27 cellular contexts compared by ENCODE assay signal in genomic region chr1:69572921-69573320, GRCh38. TPM values are rescaled to one million over a fixed set of nuclear protein-coding genes. Genes with fewer than 3 reads are reported as not detected.
"Had no signal": no experiment of that assay in that cellular context is flagged by ENCODE, and none has a peak within 500 bp of the region (broad histone marks: within the 10 kb centered on the region; RNA-seq: fewer than 3 reads in every experiment).

No MANE protein-coding gene starts in this region.

- H3K4me1 Mint-ChIP-seq: immature natural killer cell had no signal

- H3K4me1 ChIP-seq: parathyroid adenoma, prostate gland had no signal

- H3K4me3 ChIP-seq: coronary artery, gastroesophageal sphincter, left lung, lower lobe of right lung, prostate gland, spleen had no signal

- H2AFZ ChIP-seq: parathyroid adenoma had no signal

- H3K36me3 Mint-ChIP-seq: stimulated activated naive B cell treated with anti-CD40 and anti-IgM and Interleukin-4, amounts not matched to agents 10 μg/mL and 1 μg/mL and 100 μg/mL, for 72 hours had no signal

- H3K36me3 ChIP-seq: gastroesophageal sphincter, left lung, lower lobe of right lung, prostate gland, spleen had no signal

- H3K27ac Mint-ChIP-seq: endodermal cell; immature natural killer cell; memory B cell; natural killer cell treated with Interleukin-12 subunit alpha and Interleukin-12 subunit beta and Interleukin-15 and Interleukin-18, amount 100 ng/mL, for 72 hours; stimulated activated naive B cell treated with anti-CD40 and anti-IgM and Interleukin-4, amounts not matched to agents 10 μg/mL and 1 μg/mL and 100 μg/mL, for 72 hours; stimulated activated naive CD8-positive, alpha-beta T cell treated with anti-CD3 and anti-CD28 coated beads, Interleukin-15, amount 100 ng/mL, for 72 hours had no signal

- H3K9me3 ChIP-seq: gastroesophageal sphincter, left lung, lower lobe of right lung, prostate gland had no signal

- H3K79me2 ChIP-seq: parathyroid adenoma had no signal

- H3K9ac ChIP-seq: parathyroid adenoma had no signal

- H3K9me3 Mint-ChIP-seq: natural killer cell treated with Interleukin-12 subunit alpha and Interleukin-12 subunit beta and Interleukin-15 and Interleukin-18, amount 100 ng/mL, for 72 hours; stimulated activated naive B cell treated with anti-CD40 and anti-IgM and Interleukin-4, amounts not matched to agents 10 μg/mL and 1 μg/mL and 100 μg/mL, for 72 hours had no signal

- H3K4me3 Mint-ChIP-seq: endodermal cell; immature natural killer cell; memory B cell; natural killer cell treated with Interleukin-12 subunit alpha and Interleukin-12 subunit beta and Interleukin-15 and Interleukin-18, amount 100 ng/mL, for 72 hours; stimulated activated naive B cell treated with anti-CD40 and anti-IgM and Interleukin-4, amounts not matched to agents 10 μg/mL and 1 μg/mL and 100 μg/mL, for 72 hours; stimulated activated naive CD8-positive, alpha-beta T cell treated with anti-CD3 and anti-CD28 coated beads, Interleukin-15, amount 100 ng/mL, for 72 hours had no signal

- DNase-seq: effector CD4-positive, alpha-beta T cell; endodermal cell; glutamatergic neuron; immature natural killer cell; left lung; lower lobe of right lung; midbrain; occipital lobe; retina; spleen; stimulated activated CD4-positive, alpha-beta T cell treated with anti-CD3 and anti-CD28 coated beads, Interleukin-15, amount 100 ng/mL, for 24 hours; stimulated activated CD4-positive, alpha-beta T cell treated with anti-CD3 and anti-CD28 coated beads, Interleukin-1b, Interleukin-23, amount 100 ng/mL, for 48 hours; stimulated activated CD4-positive, alpha-beta T cell treated with anti-CD3 and anti-CD28 coated beads, Interleukin-4, amount 100 ng/mL, for 4 hours; stimulated activated naive B cell treated with anti-CD40 and anti-IgM and Interleukin-4, amounts not matched to agents 10 μg/mL and 1 μg/mL and 100 μg/mL, for 72 hours; stimulated activated naive CD8-positive, alpha-beta T cell treated with anti-CD3 and anti-CD28 coated beads, Interleukin-15, amount 100 ng/mL, for 72 hours; trophoblast cell had no signal

- FAIRE-seq: keratinocyte had no signal

- H3K27ac ChIP-seq: coronary artery, gastroesophageal sphincter, left lung, lower lobe of right lung, parathyroid adenoma, prostate gland, spleen had no signal

- ATAC-seq: esophagus mucosa; gastroesophageal sphincter; left lung; lower lobe of right lung; natural killer cell treated with Interleukin-12 subunit alpha and Interleukin-12 subunit beta and Interleukin-15 and Interleukin-18, amount 100 ng/mL, for 72 hours; sciatic nerve; stimulated activated naive B cell treated with anti-CD40 and anti-IgM and Interleukin-4, amounts not matched to agents 10 μg/mL and 1 μg/mL and 100 μg/mL, for 72 hours; stimulated activated naive CD8-positive, alpha-beta T cell treated with anti-CD3 and anti-CD28 coated beads, Interleukin-15, amount 100 ng/mL, for 72 hours had no signal

RNA-seq across cellular contexts. Expression of gene LRRC7, which starts 5.2 kb away (rescaled TPM):
- total RNA-seq: chondrocyte; left lung; lower lobe of right lung; natural killer cell treated with Interleukin-12 subunit alpha and Interleukin-12 subunit beta and Interleukin-15 and Interleukin-18, amount 100 ng/mL, for 72 hours; subcutaneous adipose tissue had no signal
